ENCODE assay signal across 13 cellular contexts in the genomic region with DNA sequence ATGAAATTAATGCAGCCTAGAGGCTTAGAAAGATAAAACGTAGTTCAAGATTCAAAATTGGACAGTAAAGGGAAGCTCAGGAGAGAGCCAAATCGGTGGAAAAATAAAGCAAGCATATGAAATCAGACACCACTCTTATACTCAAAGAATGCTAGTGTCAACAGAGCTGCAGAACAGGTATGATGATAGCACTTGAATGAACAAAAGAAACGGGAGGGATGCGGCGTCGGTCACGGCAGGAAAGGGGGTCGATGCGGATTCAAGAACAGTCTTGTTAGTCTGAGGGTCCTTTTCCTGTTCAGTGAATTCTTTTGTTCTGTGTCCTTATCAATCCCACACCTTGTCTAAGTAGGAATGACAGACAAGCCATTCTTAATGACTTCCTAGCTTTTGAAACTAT.
A peak's percentile ranks its signal among the peaks of the same experiment; 100 is the strongest.
DNase-seq lines count a peak whose midpoint lies in the region; ATAC-seq, FAIRE-seq and TF ChIP-seq lines count a peak whose summit lies in the region.
"Had no signal": no experiment of that assay in that cellular context is flagged by ENCODE, and none has a peak within 500 bp of the region (broad histone marks: within the 10 kb centered on the region; RNA-seq: fewer than 3 reads in every experiment).

No MANE protein-coding gene starts in this region.

- H3K9me3 ChIP-seq in mucosa of rectum (ENCODE audit: control insufficient read depth in 2 of 2, low read length in 2 of 2) (no peaks in the 10 kb centered on the region), colonic mucosa (no peaks in the 10 kb centered on the region)
- H3K9me3 ChIP-seq: gastroesophageal sphincter, MG63 had no signal

- no peaks in the 10 kb centered on the region for H3K27me3 ChIP-seq in mucosa of rectum (ENCODE audit: control insufficient read depth in 2 of 2, insufficient read depth in 2 of 2, low read length in 2 of 2)
- H3K27me3 ChIP-seq in colonic mucosa = no peaks in the 10 kb centered on the region
- H3K27me3 ChIP-seq: gastroesophageal sphincter, MG63 had no signal

- no peak for ATAC-seq in HG02588 (IDR thresholded peaks at IDR 0.05; ENCODE audit: unreplicated experiment)

- peak; percentile 9 for FAIRE-seq in GM12892 (lab: Jason Lieb, UNC)

- no peak for TF ChIP-seq POLR2A in GM12892 (IDR thresholded peaks at IDR 0.05; ENCODE audit: low read depth, low read length)

- DNase-seq in GM12892 (ENCODE audit: insufficient read length) (no peak), NCI-H187 treated with DMSO at 0.1 percent for 48 hours (lab: John Stamatoyannopoulos, UW) (peak; percentile 75), SW480 (ENCODE audit: low spot score) (peak; percentile 17), colonic mucosa (no peak), 8988T (no peak)
- DNase-seq in stimulated activated CD4-positive, alpha-beta T cell treated with anti-CD3 and anti-CD28 coated beads, Interleukin-1b, Interleukin-23, amount 100 ng/mL, for 48 hours = no peak
- DNase-seq: activated effector memory CD4-positive, alpha-beta T cell treated with anti-CD3 and anti-CD28 coated beads, Interleukin-2, amount 50 U/mL, for 16 hours; HFFc6; MG63; naive B cell had no signal

- H3K9ac ChIP-seq in mucosa of rectum (ENCODE audit: low read depth in 1 of 2, low read length in 2 of 2) = peak overlapping the region in 1 of 2 donors; percentile 39
- no peak overlapping the region for H3K9ac ChIP-seq in colonic mucosa (ENCODE audit: low read depth in 2 of 2, low read length in 2 of 2)

- H3K4me3 ChIP-seq in mucosa of rectum (ENCODE audit: low read length in 2 of 2) (no peak overlapping the region), colonic mucosa (no peak overlapping the region)
- H3K4me3 ChIP-seq: gastroesophageal sphincter, MG63 had no signal

- TF ChIP-seq CTCF in colonic mucosa (IDR thresholded peaks at IDR 0.05) = no peak

- intact Hi-C loops in colonic mucosa (cut with DNase I) = no loop called here

- H3K36me3 ChIP-seq in mucosa of rectum (ENCODE audit: control insufficient read depth in 2 of 2, insufficient read depth in 2 of 2, low read length in 2 of 2) (peaks cover 7 to 8% of the 10 kb centered on the region in 2 donors), colonic mucosa (no peaks in the 10 kb centered on the region)
- H3K36me3 ChIP-seq: MG63 had no signal

- H3K4me1 ChIP-seq in mucosa of rectum (ENCODE audit: control insufficient read depth in 2 of 2, insufficient read depth in 2 of 2, low read length in 2 of 2) (peaks cover 0 to 8% of the 10 kb centered on the region in 2 donors), colonic mucosa (no peaks in the 10 kb centered on the region)
- H3K4me1 ChIP-seq: gastroesophageal sphincter had no signal

- peak overlapping the region; percentile 69 to 85 for H3K27ac ChIP-seq in mucosa of rectum (ENCODE audit: low read depth in 2 of 2, low read length in 2 of 2)
- no peak overlapping the region for H3K27ac ChIP-seq in colonic mucosa

Comparison
In these comparisons a context has a peak if more than half of its experiments do, and no peak if none do; other contexts are left out.
1. DNase-seq: peak in NCI-H187 treated with DMSO at 0.1 percent for 48 hours (single experiment) and SW480 (single experiment); none in GM12892 (single experiment), colonic mucosa (single experiment), 8988T (single experiment) and stimulated activated CD4-positive, alpha-beta T cell treated with anti-CD3 and anti-CD28 coated beads, Interleukin-1b, Interleukin-23, amount 100 ng/mL, for 48 hours (single experiment).